ENCODE assay signal across 25 cellular contexts in genomic region chr12:130952545-130952954, GRCh38. TPM values are rescaled to one million over a fixed set of nuclear protein-coding genes. Genes with fewer than 3 reads are reported as not detected.
DNase-seq lines count a peak whose midpoint lies in the region; ATAC-seq and TF ChIP-seq lines count a peak whose summit lies in the region.
"Had no signal": no experiment of that assay in that cellular context is flagged by ENCODE, and none has a peak within 500 bp of the region (broad histone marks: within the 10 kb centered on the region; RNA-seq: fewer than 3 reads in every experiment).

No MANE protein-coding gene starts in this region.

- TF ChIP-seq CTCF in heart left ventricle (IDR thresholded peaks at IDR 0.05) (no peak), gastroesophageal sphincter (IDR thresholded peaks at IDR 0.05) (no peak), mesothelial cell of epicardium (IDR thresholded peaks at IDR 0.05; ENCODE audit: unreplicated experiment) (no peak), upper lobe of right lung (IDR thresholded peaks at IDR 0.05) (no peak)

- H3K27me3 ChIP-seq in heart left ventricle (no peaks in the 10 kb centered on the region), gastroesophageal sphincter (no peaks in the 10 kb centered on the region), upper lobe of right lung (no peaks in the 10 kb centered on the region)
- H3K27me3 ChIP-seq: tibial artery had no signal

- no peaks in the 10 kb centered on the region for H3K36me3 Mint-ChIP-seq in mesothelial cell of epicardium
- H3K36me3 Mint-ChIP-seq: activated CD8-positive, alpha-beta memory T cell treated with anti-CD3 and anti-CD28 coated beads, Interleukin-2, amount 10 ng/mL, durations not matched to agents 7 days and 5 days; activated naive CD4-positive, alpha-beta T cell treated with anti-CD3 and anti-CD28 coated beads, Interleukin-2, amount 50 U/mL, for 24 hours had no signal

- H3K4me1 Mint-ChIP-seq in mesothelial cell of epicardium = peaks cover 34% of the 10 kb centered on the region
- H3K4me1 Mint-ChIP-seq: activated CD4-positive, alpha-beta T cell treated with anti-CD3 and anti-CD28 coated beads, Interleukin-2, amount 10 ng/mL, durations not matched to agents 7 days and 5 days; activated CD8-positive, alpha-beta memory T cell treated with anti-CD3 and anti-CD28 coated beads, Interleukin-2, amount 10 ng/mL, durations not matched to agents 7 days and 5 days; central memory CD8-positive, alpha-beta T cell had no signal

- H3K4me1 ChIP-seq in heart left ventricle (peaks cover 0 to 32% (median 16%) of the 10 kb centered on the region in 12 donors), gastroesophageal sphincter (peaks cover 0 to 48% (median 0%) of the 10 kb centered on the region in 3 donors), upper lobe of right lung (peaks cover 7% of the 10 kb centered on the region)

- no peak overlapping the region for H3K4me3 Mint-ChIP-seq in mesothelial cell of epicardium
- H3K4me3 Mint-ChIP-seq: activated CD4-positive, alpha-beta T cell treated with anti-CD3 and anti-CD28 coated beads, Interleukin-2, amount 10 ng/mL, durations not matched to agents 7 days and 5 days; activated CD8-positive, alpha-beta memory T cell treated with anti-CD3 and anti-CD28 coated beads, Interleukin-2, amount 10 ng/mL, durations not matched to agents 7 days and 5 days; activated naive CD4-positive, alpha-beta T cell treated with anti-CD3 and anti-CD28 coated beads, Interleukin-2, amount 50 U/mL, for 24 hours; B cell; central memory CD8-positive, alpha-beta T cell; neural crest cell; stimulated activated naive CD8-positive, alpha-beta T cell treated with anti-CD3 and anti-CD28 coated beads, Interleukin-15, amount 100 ng/mL, for 72 hours; T-helper 17 cell had no signal

- WGBS in heart left ventricle, 4 donors = 21 to 34% (median 26%) methylated on average over 6 of the region's 6 CpGs
- WGBS in gastroesophageal sphincter (ENCODE audit: low coverage in 1 of 2), 2 donors = 14 to 25% methylated on average over 4 to 5 of the region's 6 CpGs

- TF ChIP-seq POLR2A in heart left ventricle (IDR thresholded peaks at IDR 0.05) (no peak), gastroesophageal sphincter (IDR thresholded peaks at IDR 0.05) (no peak)

- H3K9me3 ChIP-seq in heart left ventricle (no peaks in the 10 kb centered on the region), gastroesophageal sphincter (no peaks in the 10 kb centered on the region), upper lobe of right lung (no peaks in the 10 kb centered on the region)
- H3K9me3 ChIP-seq: tibial artery had no signal

- no peaks in the 10 kb centered on the region for H3K9me3 Mint-ChIP-seq in mesothelial cell of epicardium
- H3K9me3 Mint-ChIP-seq: activated CD4-positive, alpha-beta T cell treated with anti-CD3 and anti-CD28 coated beads, Interleukin-2, amount 10 ng/mL, durations not matched to agents 7 days and 5 days; activated naive CD4-positive, alpha-beta T cell treated with anti-CD3 and anti-CD28 coated beads, Interleukin-2, amount 50 U/mL, for 24 hours; central memory CD8-positive, alpha-beta T cell; stimulated activated naive CD8-positive, alpha-beta T cell treated with anti-CD3 and anti-CD28 coated beads, Interleukin-15, amount 100 ng/mL, for 72 hours had no signal

- intact Hi-C loops in heart left ventricle (cut with DNase I) (loop anchor here in 1 of 10 donors (5.0 kb wide), 1 partner anchor 50 kb away; no protein-coding TSS in a partner anchor), cardiac septum (cut with DNase I) (no loop called here), upper lobe of right lung (cut with DNase I) (no loop called here)

- no peak for DNase-seq in heart left ventricle
- no peak for DNase-seq in cardiac septum (ENCODE audit: low spot score)
- peak in 1 of 2 experiments; percentile 36 for DNase-seq in mesothelial cell of epicardium (ENCODE audit: low spot score in 2 of 2, unreplicated experiment in 2 of 2)
- no peak for DNase-seq in upper lobe of right lung
- DNase-seq in putamen (ENCODE audit: low spot score) = no peak
- DNase-seq in T-helper 9 cell = no peak
- no peak for DNase-seq in cortex of kidney (lab: John Stamatoyannopoulos, UW)
- DNase-seq: activated CD4-positive, alpha-beta T cell treated with anti-CD3 and anti-CD28 coated beads, Interleukin-2, amount 10 ng/mL, durations not matched to agents 7 days and 5 days; activated CD8-positive, alpha-beta memory T cell treated with anti-CD3 and anti-CD28 coated beads, Interleukin-2, amount 10 ng/mL, durations not matched to agents 7 days and 5 days; anterior cingulate cortex; mesenchymal stem cell; NCI-H1092 treated with DMSO at 0.1 percent for 48 hours; NCI-H1930; NCI-H226; PC-9; stimulated activated naive CD8-positive, alpha-beta T cell treated with anti-CD3 and anti-CD28 coated beads, Interleukin-15, amount 100 ng/mL, for 72 hours; T-helper 17 cell; tibial artery had no signal

- peak overlapping the region; percentile 54 for H3K27ac Mint-ChIP-seq in mesothelial cell of epicardium
- H3K27ac Mint-ChIP-seq: activated CD4-positive, alpha-beta T cell treated with anti-CD3 and anti-CD28 coated beads, Interleukin-2, amount 10 ng/mL, durations not matched to agents 7 days and 5 days; activated CD8-positive, alpha-beta memory T cell treated with anti-CD3 and anti-CD28 coated beads, Interleukin-2, amount 10 ng/mL, durations not matched to agents 7 days and 5 days; activated naive CD4-positive, alpha-beta T cell treated with anti-CD3 and anti-CD28 coated beads, Interleukin-2, amount 50 U/mL, for 24 hours; B cell; stimulated activated naive CD8-positive, alpha-beta T cell treated with anti-CD3 and anti-CD28 coated beads, Interleukin-15, amount 100 ng/mL, for 72 hours; T-helper 17 cell had no signal

- H3K36me3 ChIP-seq in heart left ventricle = peaks cover 0 to 9% (median 0%) of the 10 kb centered on the region in 9 donors
- H3K36me3 ChIP-seq in gastroesophageal sphincter = no peaks in the 10 kb centered on the region
- no peaks in the 10 kb centered on the region for H3K36me3 ChIP-seq in upper lobe of right lung
- H3K36me3 ChIP-seq: tibial artery had no signal

- no peak for ATAC-seq in heart left ventricle
- ATAC-seq in gastroesophageal sphincter = no peak
- ATAC-seq in upper lobe of right lung = no peak
- ATAC-seq: activated CD8-positive, alpha-beta memory T cell treated with anti-CD3 and anti-CD28 coated beads, Interleukin-2, amount 10 ng/mL, durations not matched to agents 7 days and 5 days; stimulated activated naive CD8-positive, alpha-beta T cell treated with anti-CD3 and anti-CD28 coated beads, Interleukin-15, amount 100 ng/mL, for 72 hours; T-helper 17 cell had no signal

- H3K27ac ChIP-seq in heart left ventricle (peak overlapping the region in 10 of 12 donors; percentile 5 to 89 (median 76)), gastroesophageal sphincter (peak overlapping the region; percentile 7 to 86 (median 78)), upper lobe of right lung (peak overlapping the region; percentile 24)
- H3K27ac ChIP-seq: PC-9 had no signal

- no peaks in the 10 kb centered on the region for H3K27me3 Mint-ChIP-seq in mesothelial cell of epicardium (ENCODE audit: low read depth)

- H3K4me3 ChIP-seq in heart left ventricle = no peak overlapping the region
- no peak overlapping the region for H3K4me3 ChIP-seq in gastroesophageal sphincter
- no peak overlapping the region for H3K4me3 ChIP-seq in upper lobe of right lung
- H3K4me3 ChIP-seq: PC-9 had no signal

- no peak for TF ChIP-seq EP300 in gastroesophageal sphincter (IDR thresholded peaks at IDR 0.05)

RNA-seq across cellular contexts. Expression of gene ADGRD1, which starts 1.2 kb away (rescaled TPM):
- 100 to 1,000 TPM in 2 of 9 donors, 10 to 100 TPM in 7; 36.3 to 109 (median 75.1) TPM for total RNA-seq in heart left ventricle
- polyA plus RNA-seq in heart left ventricle = 10 to 100 TPM; 22.7 to 25.7 TPM
- 54.6 TPM for total RNA-seq in cardiac septum
- total RNA-seq in gastroesophageal sphincter = 10 to 100 TPM; 19.1 to 43.4 (median 31.3) TPM
- total RNA-seq in mesothelial cell of epicardium = 5.5 to 7.7 TPM (median 7.2 TPM) in 3 replicates
- 113 TPM for total RNA-seq in upper lobe of right lung
- total RNA-seq: PC-9, pulmonary artery endothelial cell had no signal
- polyA plus RNA-seq: keratinocyte had no signal

Comparison
In these comparisons a context has a peak if more than half of its experiments do, and no peak if none do; other contexts are left out.
1. H3K27ac ChIP-seq: peak in every context shown above with its lines; median percentile 78 in gastroesophageal sphincter; 76 in heart left ventricle; 24 in upper lobe of right lung.